ENCODE assay signal across 8 cellular contexts in genomic region chr17:15257316-15257925, GRCh38.
A peak's percentile ranks its signal among the peaks of the same experiment; 100 is the strongest.
DNase-seq lines count a peak whose midpoint lies in the region; ATAC-seq lines count a peak whose summit lies in the region.

No MANE protein-coding gene starts in this region.

- ATAC-seq in HG02943 (IDR thresholded peaks at IDR 0.05; ENCODE audit: low read depth, unreplicated experiment) = peak; percentile 67

- DNase-seq in SIG-M5 treated with dmso at 0.1 percent for 504 hours (lab: John Stamatoyannopoulos, UW; ENCODE audit: unreplicated experiment) (peak; percentile 77), SIG-M5 (lab: John Stamatoyannopoulos, UW) (no peak), NCI-H226 (peak; percentile 72), ecto neural progenitor cell (ENCODE audit: low spot score) (peak; percentile 84), medulla oblongata (ENCODE audit: extremely low spot score) (peak; percentile 98)
- peak; percentile 17 to 59 for DNase-seq in activated CD4-positive, alpha-beta T cell treated with anti-CD3 and anti-CD28 coated beads, Interleukin-2, amount 50 U/mL, for 24 hours (ENCODE audit: low read depth in 1 of 2, low spot score in 1 of 2)
- peak; percentile 10 to 14 for DNase-seq in stimulated activated CD8-positive, alpha-beta memory T cell treated with anti-CD3 and anti-CD28 coated beads, Interleukin-15, amount 100 ng/mL, for 4 hours (ENCODE audit: low read depth in 2 of 2)
